23 cellular contexts compared by ENCODE assay signal in the genomic region with DNA sequence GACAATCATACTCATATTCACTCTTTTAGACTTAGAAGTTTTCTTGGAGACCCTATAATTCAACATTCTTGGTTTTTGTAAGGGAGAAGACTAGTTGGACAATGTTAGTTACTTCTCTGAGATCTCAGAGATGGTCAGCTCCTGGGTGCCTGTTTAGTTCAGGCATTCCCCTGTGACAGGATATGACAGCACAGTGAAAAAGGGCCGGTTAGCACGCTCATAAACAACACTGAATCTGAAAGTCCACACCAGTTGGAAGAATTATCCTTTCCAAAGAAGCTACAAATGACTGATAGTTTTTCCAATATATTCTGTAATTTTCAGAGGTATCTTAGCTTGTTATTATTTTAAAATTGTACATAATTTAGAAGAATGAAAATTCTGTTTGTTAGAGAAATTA.
"Had no signal": no experiment of that assay in that cellular context is flagged by ENCODE, and none has a peak within 500 bp of the region (broad histone marks: within the 10 kb centered on the region; RNA-seq: fewer than 3 reads in every experiment).

No MANE protein-coding gene starts in this region.

- H3K36me3 ChIP-seq: gastrocnemius medialis, heart right ventricle, neutrophil, spleen, stomach, thoracic aorta, transverse colon had no signal

- H3K4me3 ChIP-seq: dorsolateral prefrontal cortex, gastrocnemius medialis, heart right ventricle, mucosa of descending colon, spleen, stomach, thoracic aorta, transverse colon had no signal

- H3K4me1 ChIP-seq: spleen, stomach, transverse colon had no signal

- H3K36me3 Mint-ChIP-seq: naive thymus-derived CD8-positive, alpha-beta T cell; stimulated activated naive B cell treated with anti-CD40 and anti-IgM and Interleukin-4, amounts not matched to agents 10 μg/mL and 1 μg/mL and 100 μg/mL, for 72 hours had no signal

- H3K9me3 ChIP-seq: gastrocnemius medialis, heart right ventricle, mucosa of descending colon, neutrophil, spleen, stomach, thoracic aorta, transverse colon had no signal

- ATAC-seq: esophagus mucosa; gastrocnemius medialis; heart right ventricle; mucosa of descending colon; naive thymus-derived CD8-positive, alpha-beta T cell; sciatic nerve; stimulated activated naive B cell treated with anti-CD40 and anti-IgM and Interleukin-4, amounts not matched to agents 10 μg/mL and 1 μg/mL and 100 μg/mL, for 72 hours had no signal

- H3K9me3 Mint-ChIP-seq: naive thymus-derived CD8-positive, alpha-beta T cell; stimulated activated naive B cell treated with anti-CD40 and anti-IgM and Interleukin-4, amounts not matched to agents 10 μg/mL and 1 μg/mL and 100 μg/mL, for 72 hours had no signal

- H3K27me3 Mint-ChIP-seq: stimulated activated naive B cell treated with anti-CD40 and anti-IgM and Interleukin-4, amounts not matched to agents 10 μg/mL and 1 μg/mL and 100 μg/mL, for 72 hours had no signal

- DNase-seq: cortex of kidney; dorsolateral prefrontal cortex; effector CD8-positive, alpha-beta T cell; gastrocnemius medialis; heart right ventricle; hypothalamus; kidney glomerular epithelial cell; mammary epithelial cell; mucosa of descending colon; naive thymus-derived CD8-positive, alpha-beta T cell; posterior cingulate gyrus; spleen; stimulated activated CD4-positive, alpha-beta T cell treated with anti-CD3 and anti-CD28 coated beads, Interleukin-15, amount 100 ng/mL, for 24 hours; stimulated activated CD4-positive, alpha-beta T cell treated with anti-CD3 and anti-CD28 coated beads, Interleukin-1b, Interleukin-23, amount 100 ng/mL, for 48 hours; stimulated activated CD4-positive, alpha-beta T cell treated with anti-CD3 and anti-CD28 coated beads, Interleukin-4, amount 100 ng/mL, for 24 hours; stimulated activated naive B cell treated with anti-CD40 and anti-IgM and Interleukin-4, amounts not matched to agents 10 μg/mL and 1 μg/mL and 100 μg/mL, for 72 hours; stomach; substantia nigra; transverse colon had no signal

- H3K27me3 ChIP-seq: dorsolateral prefrontal cortex, gastrocnemius medialis, heart right ventricle, neutrophil, spleen, stomach, transverse colon had no signal

- H3K27ac Mint-ChIP-seq: naive thymus-derived CD8-positive, alpha-beta T cell; stimulated activated naive B cell treated with anti-CD40 and anti-IgM and Interleukin-4, amounts not matched to agents 10 μg/mL and 1 μg/mL and 100 μg/mL, for 72 hours had no signal

- H3K27ac ChIP-seq: dorsolateral prefrontal cortex, gastrocnemius medialis, heart right ventricle, neutrophil, spleen, stomach, thoracic aorta, transverse colon had no signal

- H3K4me1 Mint-ChIP-seq: naive thymus-derived CD8-positive, alpha-beta T cell; stimulated activated naive B cell treated with anti-CD40 and anti-IgM and Interleukin-4, amounts not matched to agents 10 μg/mL and 1 μg/mL and 100 μg/mL, for 72 hours had no signal

- H3K4me3 Mint-ChIP-seq: naive thymus-derived CD8-positive, alpha-beta T cell; stimulated activated naive B cell treated with anti-CD40 and anti-IgM and Interleukin-4, amounts not matched to agents 10 μg/mL and 1 μg/mL and 100 μg/mL, for 72 hours had no signal
